ENCODE assay signal across 8 cellular contexts in the genomic region with DNA sequence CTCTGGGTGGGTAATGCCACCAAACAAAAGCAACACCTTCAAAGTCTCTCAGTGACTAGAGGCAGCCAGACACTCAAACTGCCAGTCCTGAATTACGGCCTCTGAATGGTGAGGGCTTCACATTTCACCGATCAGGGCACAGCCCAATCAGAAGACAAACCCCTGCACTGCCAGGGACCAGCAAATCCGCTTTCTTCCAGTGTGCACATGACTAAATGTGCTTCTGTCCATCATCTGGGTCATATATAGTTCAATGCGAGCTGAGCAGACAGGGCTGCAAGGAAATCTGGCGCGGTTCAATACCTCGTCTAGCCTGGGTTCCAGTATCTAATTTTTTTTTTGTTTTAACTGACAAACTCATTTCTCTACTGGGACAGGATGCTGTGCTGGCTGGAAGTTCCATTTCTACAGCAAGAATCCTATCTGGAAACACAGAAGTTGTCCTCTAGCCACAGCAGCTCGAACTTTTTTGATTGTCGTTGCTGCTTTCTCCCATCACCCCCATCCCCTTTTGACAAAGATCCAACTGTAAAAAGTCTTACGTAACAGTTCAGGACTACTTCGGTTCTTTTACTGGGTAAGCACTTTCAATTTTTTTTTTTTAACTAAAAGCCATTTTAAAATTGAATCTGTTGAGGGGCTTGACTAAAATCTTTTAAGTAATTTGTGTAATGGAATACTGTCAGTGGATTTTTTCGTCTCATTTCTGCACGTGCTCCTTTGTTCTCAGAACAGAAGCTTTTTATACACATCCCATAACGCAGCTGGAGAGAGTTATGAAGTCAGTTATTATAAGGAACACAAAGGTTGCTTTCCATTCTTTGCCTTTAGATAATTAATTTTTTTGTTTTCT.
DNase-seq lines count a peak whose midpoint lies in the region; ATAC-seq and FAIRE-seq lines count a peak whose summit lies in the region.

No MANE protein-coding gene starts in this region.

- peak; percentile 74 for FAIRE-seq in endometrium (lab: Jason Lieb, UNC)

- DNase-seq in AG08396 (ENCODE audit: low spot score) (peak; percentile 82), NCI-H2107 treated with DMSO at 0.1 percent for 48 hours (lab: John Stamatoyannopoulos, UW; ENCODE audit: unreplicated experiment) (peak; percentile 90), medulla oblongata (ENCODE audit: extremely low spot score) (peak; percentile 96)
- peak; percentile 68 for DNase-seq in activated CD4-positive, alpha-beta T cell treated with anti-CD3 and anti-CD28 coated beads for 48 hours
- peak; percentile 25 to 34 for DNase-seq in stimulated activated CD8-positive, alpha-beta memory T cell treated with anti-CD3 and anti-CD28 coated beads, Interleukin-15, amount 100 ng/mL, for 48 hours (ENCODE audit: low read depth in 2 of 2)

- ATAC-seq in GM18519 (IDR thresholded peaks at IDR 0.05; ENCODE audit: low FRiP score, unreplicated experiment) = peak; percentile 78
- peak; percentile 82 for ATAC-seq in HG03095 (IDR thresholded peaks at IDR 0.05; ENCODE audit: unreplicated experiment)

Comparison
In these comparisons a context has a peak if more than half of its experiments do, and no peak if none do; other contexts are left out.
1. Peak in every context shown above with its lines: DNase-seq and ATAC-seq.
2. DNase-seq: peak in every context shown above with its lines; median percentile 96 in medulla oblongata; 90 in NCI-H2107 treated with DMSO at 0.1 percent for 48 hours; 82 in AG08396; 68 in activated CD4-positive, alpha-beta T cell treated with anti-CD3 and anti-CD28 coated beads for 48 hours; 30 in stimulated activated CD8-positive, alpha-beta memory T cell treated with anti-CD3 and anti-CD28 coated beads, Interleukin-15, amount 100 ng/mL, for 48 hours.